In genomic region chr1:25247829-25248754, GRCh38 we compare ENCODE assay signal across 8 cellular contexts. TPM values are rescaled to one million over a fixed set of nuclear protein-coding genes. Genes with fewer than 3 reads are reported as not detected.
DNase-seq lines count a peak whose midpoint lies in the region; ATAC-seq and TF ChIP-seq lines count a peak whose summit lies in the region.

No MANE protein-coding gene starts in this region.

- H3K27me3 ChIP-seq in HCT116 (ENCODE audit: insufficient read depth, low read length), result no peaks in the 10 kb centered on the region
- H3K27me3 ChIP-seq in iPS-18a (ENCODE audit: control insufficient read depth, insufficient read depth, low read length), result no peaks in the 10 kb centered on the region
- no peaks in the 10 kb centered on the region for H3K27me3 ChIP-seq in suprapubic skin

- no peaks in the 10 kb centered on the region for H3K9me2 ChIP-seq in HCT116 (ENCODE audit: insufficient read depth)

- H3K9ac ChIP-seq in ES-I3 (ENCODE audit: low read depth, low read length) (peak overlapping the region; percentile 98), HCT116 (ENCODE audit: low read length) (peak overlapping the region; percentile 93), iPS-18a (ENCODE audit: low read length) (peak overlapping the region; percentile 15)

- RAD21 ChIA-PET in HCT116 (lab: Charles Lee; ENCODE audit: low non-redundant PET in 1 of 2, low total read pairs in 2 of 2, uncharacterized antibody in 2 of 2, unreplicated experiment in 2 of 2), result no interaction called here

- DNase-seq in HCT116 (ENCODE audit: low read depth, low spot score) (no peak), suprapubic skin (ENCODE audit: low spot score in 2 of 2) (no peak), NCI-H446 treated with DMSO at 0.1 percent for 48 hours (lab: John Stamatoyannopoulos, UW) (no peak)
- no peak for DNase-seq in effector CD8-positive, alpha-beta T cell (lab: John Stamatoyannopoulos, UW)

- TF ChIP-seq EP300 in suprapubic skin (IDR thresholded peaks at IDR 0.05), result no peak

- H3K27ac ChIP-seq in HCT116 (ENCODE audit: low read depth, low read length) (peak overlapping the region; percentile 97), iPS-18a (ENCODE audit: low read length) (no peak overlapping the region), suprapubic skin (peak overlapping the region; percentile 99)

- peak; percentile 79; the same call in 1 of the 2 replicates for ATAC-seq in HCT116
- ATAC-seq in GM18873 (IDR thresholded peaks at IDR 0.05; ENCODE audit: low FRiP score, unreplicated experiment), result no peak

- H3K36me3 ChIP-seq in ES-I3 (ENCODE audit: insufficient read depth, low read length) (peaks cover 14% of the 10 kb centered on the region), HCT116 (ENCODE audit: control insufficient read depth in 1 of 2, insufficient read depth in 2 of 2, low read length in 2 of 2) (peaks cover 15 to 23% of the 10 kb centered on the region in 2 experiments), iPS-18a (ENCODE audit: control insufficient read depth, low read depth, low read length) (peaks cover 25% of the 10 kb centered on the region), suprapubic skin (peaks cover 22% of the 10 kb centered on the region)

- TF ChIP-seq POLR2A in HCT116 (IDR thresholded peaks at IDR 0.05; ENCODE audit: borderline replicate concordance, extremely low read depth, insufficient read depth, insufficient read length) (no peak), suprapubic skin (IDR thresholded peaks at IDR 0.05) (no peak)

- WGBS in suprapubic skin, result 36% methylated on average over 18 of the region's 30 CpGs

- H3K4me2 ChIP-seq in HCT116 (ENCODE audit: low read length), result peak overlapping the region; percentile 96

- peaks cover 41% of the 10 kb centered on the region for H3K79me2 ChIP-seq in HCT116 (ENCODE audit: insufficient read depth, low read length)

- H3K4me3 ChIP-seq in HCT116 (replicated peaks in 1 of 2; ENCODE audit: low read depth in 1 of 2, low read length in 2 of 2), result peak overlapping the region; percentile 93 to 98
- peak overlapping the region; percentile 98 for H3K4me3 ChIP-seq in WI38 (ENCODE audit: low read depth, low read length)
- peak overlapping the region; percentile 71 for H3K4me3 ChIP-seq in iPS-18a (ENCODE audit: low read length)
- peak overlapping the region; percentile 80 for H3K4me3 ChIP-seq in suprapubic skin

- TF ChIP-seq RAD21 in HCT116 (IDR thresholded peaks at IDR 0.05; ENCODE audit: low read depth), result no peak

- H2AFZ ChIP-seq in HCT116 (ENCODE audit: low read depth, low read length, poor library complexity, severe bottlenecking), result peak overlapping the region; percentile 56

- H3K9me3 ChIP-seq in ES-I3 (ENCODE audit: control insufficient read depth, insufficient read depth, low read length), result no peaks in the 10 kb centered on the region
- no peaks in the 10 kb centered on the region for H3K9me3 ChIP-seq in HCT116 (ENCODE audit: control insufficient read depth in 1 of 2, insufficient read depth in 1 of 2, low read depth in 1 of 2, low read length in 2 of 2)
- no peaks in the 10 kb centered on the region for H3K9me3 ChIP-seq in iPS-18a (ENCODE audit: control insufficient read depth, low read depth, low read length)
- H3K9me3 ChIP-seq in suprapubic skin, result no peaks in the 10 kb centered on the region

- CTCF ChIA-PET in HCT116 (lab: Charles Lee), result interaction anchor here (1.0 kb wide), 1 partner anchor 9 kb away, joined by 3 read pairs; no protein-coding TSS in a partner anchor

- intact Hi-C loops in HCT116 (cut with micrococcal nuclease), result loop anchor here (5.0 kb wide), 1 partner anchor 94 kb away; no protein-coding TSS in a partner anchor

- peaks cover 3% of the 10 kb centered on the region; the same call in 1 of the 2 replicates for H3K4me1 ChIP-seq in ES-I3 (ENCODE audit: insufficient read depth, low read length)
- H3K4me1 ChIP-seq in HCT116 (ENCODE audit: control insufficient read depth in 1 of 2, insufficient read depth in 2 of 2, low read length in 2 of 2), result peaks cover 11 to 17% of the 10 kb centered on the region in 2 experiments
- peaks cover 6% of the 10 kb centered on the region for H3K4me1 ChIP-seq in iPS-18a (ENCODE audit: control insufficient read depth, low read depth, low read length)
- peaks cover 31% of the 10 kb centered on the region for H3K4me1 ChIP-seq in suprapubic skin

- POLR2A ChIA-PET in HCT116 (lab: Charles Lee), result interaction anchor here (0.7 to 1.7 kb wide), 15 partner anchors 8 to 553 kb away, joined by 3 to 25 read pairs (median 4); partner anchors contain the start of genes MACO1 and SYF2

- TF ChIP-seq CTCF in HCT116 (IDR thresholded peaks at IDR 0.05 in 2 of 3, conservative IDR thresholded peaks at IDR 0.05 in 1 of 3; ENCODE audit: borderline replicate concordance in 1 of 3, insufficient read depth in 1 of 3, low read depth in 2 of 3, low read length in 2 of 3), result 0 out of 6 replicates have a peak, but pooled peaks of 1 of the 3 experiments have one; percentile 13
- TF ChIP-seq CTCF in WI38 (IDR thresholded peaks at IDR 0.05; ENCODE audit: low read depth, low read length), result no peak
- TF ChIP-seq CTCF in suprapubic skin (IDR thresholded peaks at IDR 0.05), result no peak

- TSS peak; percentile 74 for BruUV-seq in HCT116 (replicated peaks; lab: Mats Ljungman, UMichigan)

- H4K20me1 ChIP-seq in HCT116 (ENCODE audit: insufficient read depth), result peaks cover 17% of the 10 kb centered on the region; the same call in 1 of the 2 replicates

TF ChIP-seq in HCT116, 20 proteins besides CTCF, POLR2A, EP300 and RAD21 (continues in another document):
- no peak for TF ChIP-seq JUND (IDR thresholded peaks at IDR 0.05)
- no peak for TF ChIP-seq ZNF274 (IDR thresholded peaks at IDR 0.05; ENCODE audit: low read depth, low read length)
- TF ChIP-seq CEBPB (IDR thresholded peaks at IDR 0.05; ENCODE audit: low read depth), result no peak
- TF ChIP-seq POLR2AphosphoS5 (IDR thresholded peaks at IDR 0.05; ENCODE audit: low read depth, low read length), result no peak
- no peak for TF ChIP-seq CBX3 (IDR thresholded peaks at IDR 0.05; ENCODE audit: low read depth)
- no peak; the same call in 1 of the 2 replicates for TF ChIP-seq ZFX (IDR thresholded peaks at IDR 0.05)
- TF ChIP-seq SIN3A (IDR thresholded peaks at IDR 0.05; ENCODE audit: low read depth), result no peak
- no peak for TF ChIP-seq EGR1 (IDR thresholded peaks at IDR 0.05; ENCODE audit: low read depth)
- no peak for TF ChIP-seq SP1 (IDR thresholded peaks at IDR 0.05; ENCODE audit: low read depth)
- no peak for TF ChIP-seq FOSL1 (IDR thresholded peaks at IDR 0.05; ENCODE audit: low read depth)
- no peak for TF ChIP-seq REST (IDR thresholded peaks at IDR 0.05; ENCODE audit: low read depth)
- TF ChIP-seq, protein P1, sequence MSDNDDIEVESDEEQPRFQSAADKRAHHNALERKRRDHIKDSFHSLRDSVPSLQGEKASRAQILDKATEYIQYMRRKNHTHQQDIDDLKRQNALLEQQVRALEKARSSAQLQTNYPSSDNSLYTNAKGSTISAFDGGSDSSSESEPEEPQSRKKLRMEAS (IDR thresholded peaks at IDR 0.05), result no peak
- TF ChIP-seq ATF3 (IDR thresholded peaks at IDR 0.05), result no peak
- no peak for TF ChIP-seq EZH2phosphoT487 (IDR thresholded peaks at IDR 0.05; ENCODE audit: borderline replicate concordance)
- TF ChIP-seq YY1 (IDR thresholded peaks at IDR 0.05; ENCODE audit: extremely low read depth, insufficient replicate concordance, low read depth, low read length), result no peak
- no peak for TF ChIP-seq SRF (IDR thresholded peaks at IDR 0.05; ENCODE audit: low read depth)

RNA-seq across cellular contexts. Expression of gene RSRP1, which starts 0.8 kb away (rescaled TPM):
- 82.9 TPM for total RNA-seq in HCT116 (2021; ENCODE audit: unreplicated experiment)
- polyA plus RNA-seq in HCT116 (2012), result 30.0 and 37.9 TPM in 2 replicates
- total RNA-seq in suprapubic skin, result 100 to 1,000 TPM in 3 of 4 donors, 10 to 100 TPM in 1; 78.9 to 304 (median 120) TPM

RNA-seq across cellular contexts. Expression of gene SYF2, which starts 15.8 kb away (rescaled TPM):
- 40.4 TPM for total RNA-seq in HCT116 (2021; ENCODE audit: unreplicated experiment)
- 19.1 and 26.6 TPM in 2 replicates for polyA plus RNA-seq in HCT116 (2012)
- 10 to 100 TPM; 37.2 to 57.9 (median 46.2) TPM for total RNA-seq in suprapubic skin

RNA-seq across cellular contexts. Expression of gene RHD, which starts 24.2 kb away (rescaled TPM):
- total RNA-seq in HCT116 (2021; ENCODE audit: unreplicated experiment) (not detected), suprapubic skin (not detected)
- polyA plus RNA-seq in HCT116 (2012), result 0.04 and 0.10 TPM in 2 replicates

Comparison
In these comparisons a context has a peak if more than half of its experiments do, and no peak if none do; other contexts are left out.
1. H3K9ac ChIP-seq: peak in every context shown above with its lines; median percentile 98 in ES-I3; 93 in HCT116; 15 in iPS-18a.